In genomic region chr12:63220921-63221320, GRCh38 we compare ENCODE assay signal across 18 cellular contexts.
"Had no signal": no experiment of that assay in that cellular context is flagged by ENCODE, and none has a peak within 500 bp of the region (broad histone marks: within the 10 kb centered on the region; RNA-seq: fewer than 3 reads in every experiment).

No MANE protein-coding gene starts in this region.

- H3K4me3 ChIP-seq: lung, thoracic aorta, vagina had no signal

- H3K27ac ChIP-seq: epithelial cell of prostate, thoracic aorta, vagina had no signal

- H3K27me3 ChIP-seq: vagina had no signal

- H3K9me3 ChIP-seq: thoracic aorta, vagina had no signal

- H3K4me1 ChIP-seq: vagina had no signal

- H3K36me3 ChIP-seq: thoracic aorta, vagina had no signal

- DNase-seq: activated CD4-positive, alpha-beta memory T cell treated with anti-CD3 and anti-CD28 coated beads, Interleukin-2, amount 10 ng/mL, durations not matched to agents 7 days and 5 days; activated CD4-positive, alpha-beta T cell treated with anti-CD3 and anti-CD28 coated beads for 48 hours; activated effector memory CD4-positive, alpha-beta T cell treated with Interleukin-2 at 50 U/mL for 16 hours; activated naive CD4-positive, alpha-beta T cell treated with anti-CD3 and anti-CD28 coated beads for 36 hours; activated naive CD8-positive, alpha-beta T cell treated with anti-CD3 and anti-CD28 coated beads, Interleukin-2, amount 10 ng/mL, durations not matched to agents 7 days and 5 days; activated T-cell treated with anti-CD3 and anti-CD28 coated beads, Interleukin-2, amount 50 U/mL, for 72 hours; amygdala; cerebellar nuclear complex; cortex of kidney; endodermal cell; kidney; stimulated activated CD4-positive, alpha-beta T cell treated with anti-CD3 and anti-CD28 coated beads, Interleukin-4, amount 100 ng/mL, for 24 hours; stimulated activated naive CD4-positive, alpha-beta T cell treated with Interleukin-2 at 50 U/mL for 16 hours; T-helper 9 cell had no signal
